Comparison of ENCODE assay signal across 21 cellular contexts in genomic region chr16:89646270-89646669, GRCh38. TPM values are rescaled to one million over a fixed set of nuclear protein-coding genes. Genes with fewer than 3 reads are reported as not detected.
"Had no signal": no experiment of that assay in that cellular context is flagged by ENCODE, and none has a peak within 500 bp of the region (broad histone marks: within the 10 kb centered on the region; RNA-seq: fewer than 3 reads in every experiment).

No MANE protein-coding gene starts in this region.

- H3K27me3 Mint-ChIP-seq: central memory CD8-positive, alpha-beta T cell; naive thymus-derived CD4-positive, alpha-beta T cell had no signal

- H3K9me3 ChIP-seq: neutrophil, sigmoid colon had no signal

- H3K4me2 ChIP-seq: hepatocyte had no signal

- H3K27ac Mint-ChIP-seq: nephron progenitor cell had no signal

- H3K27ac ChIP-seq: foreskin keratinocyte, hepatocyte, neutrophil, sigmoid colon, skin epidermis had no signal

- H3K27me3 ChIP-seq: foreskin keratinocyte, hepatocyte, sigmoid colon had no signal

- H3K79me2 ChIP-seq: hepatocyte had no signal

- H3K4me1 ChIP-seq: foreskin keratinocyte had no signal

- DNase-seq: effector memory CD4-positive, alpha-beta T cell; head of caudate nucleus; left colon; left ventricle myocardium superior; mesendoderm; naive thymus-derived CD4-positive, alpha-beta T cell; nephron progenitor cell; sigmoid colon; stimulated activated CD4-positive, alpha-beta T cell treated with anti-CD3 and anti-CD28 coated beads, Interleukin-2, amount 100 ng/mL, for 24 hours; stimulated activated CD4-positive, alpha-beta T cell treated with anti-CD3 and anti-CD28 coated beads, Interleukin-4, amount 100 ng/mL, for 4 hours; stimulated activated naive CD4-positive, alpha-beta T cell had no signal

- ATAC-seq: left colon; left ventricle myocardium superior; naive thymus-derived CD4-positive, alpha-beta T cell had no signal

- H3K4me3 Mint-ChIP-seq: central memory CD8-positive, alpha-beta T cell; naive thymus-derived CD4-positive, alpha-beta T cell; nephron progenitor cell had no signal

- FAIRE-seq: endometrium, keratinocyte had no signal

- H3K4me3 ChIP-seq: hepatocyte, lung, sigmoid colon, skin epidermis had no signal

- H3K9me3 Mint-ChIP-seq: central memory CD8-positive, alpha-beta T cell; naive thymus-derived CD4-positive, alpha-beta T cell; nephron progenitor cell had no signal

- H2AFZ ChIP-seq: hepatocyte had no signal

RNA-seq across cellular contexts. Expression of gene DPEP1, which starts 32.8 kb away (rescaled TPM):
- total RNA-seq: foreskin keratinocyte; left ventricle myocardium superior; mononuclear cell; naive thymus-derived CD4-positive, alpha-beta T cell; osteocyte; sigmoid colon had no signal
- polyA plus RNA-seq: foreskin keratinocyte; naive thymus-derived CD4-positive, alpha-beta T cell had no signal
